22 cellular contexts compared by ENCODE assay signal in genomic region chr20:63270606-63271325, GRCh38. TPM values are rescaled to one million over a fixed set of nuclear protein-coding genes. Genes with fewer than 3 reads are reported as not detected.
DNase-seq lines count a peak whose midpoint lies in the region; ATAC-seq and TF ChIP-seq lines count a peak whose summit lies in the region.
"Had no signal": no experiment of that assay in that cellular context is flagged by ENCODE, and none has a peak within 500 bp of the region (broad histone marks: within the 10 kb centered on the region; RNA-seq: fewer than 3 reads in every experiment).

No MANE protein-coding gene starts in this region.

- H3K4me2 ChIP-seq in SK-N-SH = no peak overlapping the region

- peaks cover 29% of the 10 kb centered on the region for H3K27me3 Mint-ChIP-seq in activated naive CD4-positive, alpha-beta T cell treated with anti-CD3 and anti-CD28 coated beads, Interleukin-2, amount 10 ng/mL, durations not matched to agents 7 days and 5 days
- peaks cover 4% of the 10 kb centered on the region for H3K27me3 Mint-ChIP-seq in activated T-helper 1 cell treated with anti-CD3 and anti-CD28 coated beads, Interleukin-12 subunit alpha, Interleukin-12 subunit beta, Interleukin-2, Interleukin-4 antibody, amounts not matched to agents 30 ng/mL and 10 ng/mL and 1 ng/mL, durations not matched to agents 14 hours and 24 hours and 36 hours (ENCODE audit: insufficient read depth)
- H3K27me3 Mint-ChIP-seq in stimulated activated naive B cell treated with anti-CD40 and anti-IgM and Interleukin-4, amounts not matched to agents 10 μg/mL and 1 μg/mL and 100 μg/mL, for 72 hours = peaks cover 0 to 16% of the 10 kb centered on the region in 2 donors

- WGBS in SK-N-SH (ENCODE audit: low lambda C conversion rate) = 87% methylated on average over 8 of the region's 9 CpGs

- H3K36me3 Mint-ChIP-seq in activated naive CD4-positive, alpha-beta T cell treated with anti-CD3 and anti-CD28 coated beads, Interleukin-2, amount 10 ng/mL, durations not matched to agents 7 days and 5 days = no peaks in the 10 kb centered on the region
- H3K36me3 Mint-ChIP-seq in activated T-helper 1 cell treated with anti-CD3 and anti-CD28 coated beads, Interleukin-12 subunit alpha, Interleukin-12 subunit beta, Interleukin-2, Interleukin-4 antibody, amounts not matched to agents 30 ng/mL and 10 ng/mL and 1 ng/mL, durations not matched to agents 14 hours and 24 hours and 36 hours (ENCODE audit: low read depth) = peaks cover 2% of the 10 kb centered on the region
- H3K36me3 Mint-ChIP-seq in stimulated activated naive B cell treated with anti-CD40 and anti-IgM and Interleukin-4, amounts not matched to agents 10 μg/mL and 1 μg/mL and 100 μg/mL, for 72 hours = peaks cover 0 to under 1% of the 10 kb centered on the region in 2 donors

- H3K4me1 Mint-ChIP-seq in activated naive CD4-positive, alpha-beta T cell treated with anti-CD3 and anti-CD28 coated beads, Interleukin-2, amount 10 ng/mL, durations not matched to agents 7 days and 5 days = peaks cover 26% of the 10 kb centered on the region
- peaks cover 23% of the 10 kb centered on the region for H3K4me1 Mint-ChIP-seq in activated T-helper 1 cell treated with anti-CD3 and anti-CD28 coated beads, Interleukin-12 subunit alpha, Interleukin-12 subunit beta, Interleukin-2, Interleukin-4 antibody, amounts not matched to agents 30 ng/mL and 10 ng/mL and 1 ng/mL, durations not matched to agents 14 hours and 24 hours and 36 hours (ENCODE audit: low read depth)
- peaks cover 18 to 35% of the 10 kb centered on the region in 2 donors for H3K4me1 Mint-ChIP-seq in stimulated activated naive B cell treated with anti-CD40 and anti-IgM and Interleukin-4, amounts not matched to agents 10 μg/mL and 1 μg/mL and 100 μg/mL, for 72 hours

- no peak overlapping the region for H3K27ac ChIP-seq in SK-N-SH (ENCODE audit: low read depth in 2 of 2, low read length in 1 of 2)
- H3K27ac ChIP-seq: colonic mucosa, gastroesophageal sphincter, ovary had no signal

- peaks cover 0 to 20% of the 10 kb centered on the region in 2 experiments; a peak in 2 of 4 replicates for H3K4me1 ChIP-seq in SK-N-SH (ENCODE audit: control insufficient read depth in 1 of 2, insufficient read depth in 2 of 2, low read depth in 1 of 2, low read length in 1 of 2)

- H3K4me3 ChIP-seq in SK-N-SH (ENCODE audit: low read depth in 2 of 2, low read length in 1 of 2) = no peak overlapping the region
- H3K4me3 ChIP-seq: colonic mucosa, ovary had no signal

- no peaks in the 10 kb centered on the region for H3F3A ChIP-seq in SK-N-SH (replicated peaks; ENCODE audit: insufficient read depth)

- H3K9ac ChIP-seq in SK-N-SH = no peak overlapping the region

- H3K27ac Mint-ChIP-seq in activated naive CD4-positive, alpha-beta T cell treated with anti-CD3 and anti-CD28 coated beads, Interleukin-2, amount 10 ng/mL, durations not matched to agents 7 days and 5 days = no peak overlapping the region
- no peak overlapping the region for H3K27ac Mint-ChIP-seq in activated T-helper 1 cell treated with anti-CD3 and anti-CD28 coated beads, Interleukin-12 subunit alpha, Interleukin-12 subunit beta, Interleukin-2, Interleukin-4 antibody, amounts not matched to agents 30 ng/mL and 10 ng/mL and 1 ng/mL, durations not matched to agents 14 hours and 24 hours and 36 hours
- H3K27ac Mint-ChIP-seq in stimulated activated naive B cell treated with anti-CD40 and anti-IgM and Interleukin-4, amounts not matched to agents 10 μg/mL and 1 μg/mL and 100 μg/mL, for 72 hours = peak overlapping the region; percentile 20
- H3K27ac Mint-ChIP-seq: stimulated activated naive CD8-positive, alpha-beta T cell treated with anti-CD3 and anti-CD28 coated beads, Interleukin-15, Interleukin-2, amounts not matched to agents 100 ng/mL and 50 ng/mL, for 24 hours had no signal

- no peak for TF ChIP-seq CTCF in SK-N-SH (IDR thresholded peaks at IDR 0.05)

- no peaks in the 10 kb centered on the region for H3K9me3 Mint-ChIP-seq in activated naive CD4-positive, alpha-beta T cell treated with anti-CD3 and anti-CD28 coated beads, Interleukin-2, amount 10 ng/mL, durations not matched to agents 7 days and 5 days
- H3K9me3 Mint-ChIP-seq in activated T-helper 1 cell treated with anti-CD3 and anti-CD28 coated beads, Interleukin-12 subunit alpha, Interleukin-12 subunit beta, Interleukin-2, Interleukin-4 antibody, amounts not matched to agents 30 ng/mL and 10 ng/mL and 1 ng/mL, durations not matched to agents 14 hours and 24 hours and 36 hours = no peaks in the 10 kb centered on the region
- no peaks in the 10 kb centered on the region for H3K9me3 Mint-ChIP-seq in stimulated activated naive B cell treated with anti-CD40 and anti-IgM and Interleukin-4, amounts not matched to agents 10 μg/mL and 1 μg/mL and 100 μg/mL, for 72 hours
- H3K9me3 Mint-ChIP-seq: stimulated activated naive CD8-positive, alpha-beta T cell treated with anti-CD3 and anti-CD28 coated beads, Interleukin-15, Interleukin-2, amounts not matched to agents 100 ng/mL and 50 ng/mL, for 24 hours had no signal

- CTCF ChIA-PET in activated naive CD4-positive, alpha-beta T cell treated with anti-CD3 and anti-CD28 coated beads, Interleukin-2, amount 10 ng/mL, durations not matched to agents 7 days and 5 days (lab: Charles Lee) = no interaction called here
- CTCF ChIA-PET in SK-N-SH (lab: Yijun Ruan, JAX) = interaction anchor here (0.7 to 4.7 kb wide), 6 partner anchors 10 to 46 kb away, joined by 3 to 38 read pairs (median 3); no protein-coding TSS in a partner anchor

- peaks cover 0 to under 1% of the 10 kb centered on the region in 2 experiments for H3K36me3 ChIP-seq in SK-N-SH (replicated peaks in 1 of 2; ENCODE audit: control insufficient read depth in 1 of 2, insufficient read depth in 2 of 2, low read length in 1 of 2)
- H3K36me3 ChIP-seq: colonic mucosa, ovary had no signal

- TF ChIP-seq EP300 in SK-N-SH (IDR thresholded peaks at IDR 0.05; ENCODE audit: borderline replicate concordance in 1 of 2, low read depth in 1 of 2, low read length in 1 of 2) = no peak

- peaks cover 23% of the 10 kb centered on the region for H4K20me1 ChIP-seq in SK-N-SH (ENCODE audit: insufficient read depth)

- intact Hi-C loops in activated T-helper 1 cell treated with anti-CD3 and anti-CD28 coated beads, Interleukin-12 subunit alpha, Interleukin-12 subunit beta, Interleukin-2, Interleukin-4 antibody, amounts not matched to agents 30 ng/mL and 10 ng/mL and 1 ng/mL, durations not matched to agents 14 hours and 24 hours and 36 hours (cut with micrococcal nuclease) = loop anchor here (5.0 kb wide), 4 partner anchors 333 to 1033 kb away; partner anchors contain the start of genes GID8, OSBPL2, PCMTD2 and TCEA2

- no peaks in the 10 kb centered on the region for H3K9me2 ChIP-seq in SK-N-SH

- H3K4me3 Mint-ChIP-seq in activated naive CD4-positive, alpha-beta T cell treated with anti-CD3 and anti-CD28 coated beads, Interleukin-2, amount 10 ng/mL, durations not matched to agents 7 days and 5 days = peak overlapping the region; percentile 78
- H3K4me3 Mint-ChIP-seq in activated T-helper 1 cell treated with anti-CD3 and anti-CD28 coated beads, Interleukin-12 subunit alpha, Interleukin-12 subunit beta, Interleukin-2, Interleukin-4 antibody, amounts not matched to agents 30 ng/mL and 10 ng/mL and 1 ng/mL, durations not matched to agents 14 hours and 24 hours and 36 hours = peak overlapping the region; percentile 85
- no peak overlapping the region for H3K4me3 Mint-ChIP-seq in stimulated activated naive B cell treated with anti-CD40 and anti-IgM and Interleukin-4, amounts not matched to agents 10 μg/mL and 1 μg/mL and 100 μg/mL, for 72 hours

- POLR2A ChIA-PET in SK-N-SH (lab: Yijun Ruan, JAX) = no interaction called here

- H2AFZ ChIP-seq in SK-N-SH (ENCODE audit: low read depth) = no peak overlapping the region

- TF ChIP-seq RAD21 in SK-N-SH (IDR thresholded peaks at IDR 0.05; ENCODE audit: low read length) = no peak

- H3K27me3 ChIP-seq in SK-N-SH (ENCODE audit: insufficient read depth) = no peaks in the 10 kb centered on the region
- H3K27me3 ChIP-seq: colonic mucosa, ovary had no signal

- no peak for DNase-seq in activated naive CD4-positive, alpha-beta T cell treated with anti-CD3 and anti-CD28 coated beads, Interleukin-2, amount 10 ng/mL, durations not matched to agents 7 days and 5 days
- no peak for DNase-seq in activated naive CD4-positive, alpha-beta T cell treated with Interleukin-2 at 50 U/mL for 16 hours
- no peak for DNase-seq in activated T-helper 1 cell treated with anti-CD3 and anti-CD28 coated beads, Interleukin-12 subunit alpha, Interleukin-12 subunit beta, Interleukin-2, Interleukin-4 antibody, amounts not matched to agents 30 ng/mL and 10 ng/mL and 1 ng/mL, durations not matched to agents 14 hours and 24 hours and 36 hours (ENCODE audit: low spot score)
- DNase-seq in fibroblast of gingiva (ENCODE audit: low read depth) (peak; percentile 29), SK-N-SH (no peak), mucosa of gallbladder (ENCODE audit: low spot score) (no peak)
- no peak for DNase-seq in stimulated activated naive B cell treated with anti-CD40 and anti-IgM and Interleukin-4, amounts not matched to agents 10 μg/mL and 1 μg/mL and 100 μg/mL, for 72 hours
- DNase-seq: ACHN; activated CD8-positive, alpha-beta memory T cell treated with anti-CD3 and anti-CD28 coated beads for 24 hours; colonic mucosa; IMR-90; midbrain; NCI-H2029; NCI-H446; ovary; SW 1271 had no signal

- H3K79me2 ChIP-seq in SK-N-SH (ENCODE audit: insufficient read depth) = peaks cover 32% of the 10 kb centered on the region

- no peak for ATAC-seq in stimulated activated naive B cell treated with anti-CD40 and anti-IgM and Interleukin-4, amounts not matched to agents 10 μg/mL and 1 μg/mL and 100 μg/mL, for 72 hours (replicated peaks)
- no peak for ATAC-seq in GM18520 (IDR thresholded peaks at IDR 0.05; ENCODE audit: unreplicated experiment)
- ATAC-seq: gastroesophageal sphincter, sciatic nerve had no signal

- no peaks in the 10 kb centered on the region for H3K9me3 ChIP-seq in SK-N-SH
- H3K9me3 ChIP-seq: colonic mucosa, gastroesophageal sphincter, ovary had no signal

RNA-seq across cellular contexts. Expression of gene ARFGAP1, which starts 1.8 kb away (rescaled TPM):
- total RNA-seq in activated T-helper 1 cell treated with anti-CD3 and anti-CD28 coated beads, Interleukin-12 subunit alpha, Interleukin-12 subunit beta, Interleukin-2, Interleukin-4 antibody, amounts not matched to agents 30 ng/mL and 10 ng/mL and 1 ng/mL, durations not matched to agents 14 hours and 24 hours and 36 hours = 102 and 107 TPM in 2 replicates
- 72.7 and 77.0 TPM in 2 replicates for polyA plus RNA-seq in SK-N-SH (2012; rRNA removed)
- polyA plus RNA-seq in SK-N-SH (2012; cell fraction: cytosol; rRNA removed) = 15.2 and 23.1 TPM in 2 replicates
- polyA plus RNA-seq in SK-N-SH (2012; cell fraction: nucleus; rRNA removed) = 483 and 544 TPM in 2 replicates
- 106 TPM for total RNA-seq in mucosa of gallbladder

RNA-seq across cellular contexts. Expression of gene NKAIN4, which starts 16.5 kb away (rescaled TPM):
- not detected in 2 replicates for total RNA-seq in activated T-helper 1 cell treated with anti-CD3 and anti-CD28 coated beads, Interleukin-12 subunit alpha, Interleukin-12 subunit beta, Interleukin-2, Interleukin-4 antibody, amounts not matched to agents 30 ng/mL and 10 ng/mL and 1 ng/mL, durations not matched to agents 14 hours and 24 hours and 36 hours
- polyA plus RNA-seq in SK-N-SH (2012; rRNA removed) = not detected in 2 replicates
- polyA plus RNA-seq in SK-N-SH (2012; cell fraction: cytosol; rRNA removed) = not detected in 2 replicates
- 0.13 TPM in 1 of 2 replicates, not detected in the other for polyA plus RNA-seq in SK-N-SH (2012; cell fraction: nucleus; rRNA removed)
- not detected for total RNA-seq in mucosa of gallbladder
- total RNA-seq: H4, IMR-90, ureter had no signal
- polyA plus RNA-seq: IMR-90, ovary had no signal

RNA-seq across cellular contexts. Expression of gene COL20A1, which starts 22.2 kb away (rescaled TPM):
- not detected in 2 replicates for total RNA-seq in activated T-helper 1 cell treated with anti-CD3 and anti-CD28 coated beads, Interleukin-12 subunit alpha, Interleukin-12 subunit beta, Interleukin-2, Interleukin-4 antibody, amounts not matched to agents 30 ng/mL and 10 ng/mL and 1 ng/mL, durations not matched to agents 14 hours and 24 hours and 36 hours
- not detected in 2 replicates for polyA plus RNA-seq in SK-N-SH (2012; rRNA removed)
- not detected in 2 replicates for polyA plus RNA-seq in SK-N-SH (2012; cell fraction: cytosol; rRNA removed)
- 0.01 and 0.05 TPM in 2 replicates for polyA plus RNA-seq in SK-N-SH (2012; cell fraction: nucleus; rRNA removed)
- total RNA-seq in mucosa of gallbladder = 0.14 TPM
- total RNA-seq: colonic mucosa, gastroesophageal sphincter, IMR-90, ureter had no signal
- polyA plus RNA-seq: IMR-90 had no signal

RNA-seq across cellular contexts. Expression of gene BIRC7, which starts 35.1 kb away (rescaled TPM):
- total RNA-seq in activated T-helper 1 cell treated with anti-CD3 and anti-CD28 coated beads, Interleukin-12 subunit alpha, Interleukin-12 subunit beta, Interleukin-2, Interleukin-4 antibody, amounts not matched to agents 30 ng/mL and 10 ng/mL and 1 ng/mL, durations not matched to agents 14 hours and 24 hours and 36 hours = not detected in 2 replicates
- not detected in 2 replicates for polyA plus RNA-seq in SK-N-SH (2012; rRNA removed)
- not detected in 2 replicates for polyA plus RNA-seq in SK-N-SH (2012; cell fraction: cytosol; rRNA removed)
- polyA plus RNA-seq in SK-N-SH (2012; cell fraction: nucleus; rRNA removed) = not detected in 2 replicates
- total RNA-seq in mucosa of gallbladder = 0.14 TPM
- total RNA-seq: colonic mucosa, gastroesophageal sphincter, IMR-90 had no signal
- polyA plus RNA-seq: IMR-90, ovary had no signal

RNA-seq across cellular contexts. Expression of gene YTHDF1, which starts 54.8 kb away (rescaled TPM):
- 48.8 and 49.0 TPM in 2 replicates for total RNA-seq in activated T-helper 1 cell treated with anti-CD3 and anti-CD28 coated beads, Interleukin-12 subunit alpha, Interleukin-12 subunit beta, Interleukin-2, Interleukin-4 antibody, amounts not matched to agents 30 ng/mL and 10 ng/mL and 1 ng/mL, durations not matched to agents 14 hours and 24 hours and 36 hours
- polyA plus RNA-seq in SK-N-SH (2012; rRNA removed) = 15.5 and 17.0 TPM in 2 replicates
- 15.9 and 17.6 TPM in 2 replicates for polyA plus RNA-seq in SK-N-SH (2012; cell fraction: cytosol; rRNA removed)
- polyA plus RNA-seq in SK-N-SH (2012; cell fraction: nucleus; rRNA removed) = 25.6 and 28.5 TPM in 2 replicates
- total RNA-seq in mucosa of gallbladder = 40.8 TPM

Comparison
In these comparisons a context has a peak if more than half of its experiments do, and no peak if none do; other contexts are left out.
1. H3K4me3 Mint-ChIP-seq: peak in activated naive CD4-positive, alpha-beta T cell treated with anti-CD3 and anti-CD28 coated beads, Interleukin-2, amount 10 ng/mL, durations not matched to agents 7 days and 5 days (single experiment) and activated T-helper 1 cell treated with anti-CD3 and anti-CD28 coated beads, Interleukin-12 subunit alpha, Interleukin-12 subunit beta, Interleukin-2, Interleukin-4 antibody, amounts not matched to agents 30 ng/mL and 10 ng/mL and 1 ng/mL, durations not matched to agents 14 hours and 24 hours and 36 hours (single experiment); none in stimulated activated naive B cell treated with anti-CD40 and anti-IgM and Interleukin-4, amounts not matched to agents 10 μg/mL and 1 μg/mL and 100 μg/mL, for 72 hours (0 of 2).